Comparison of ENCODE assay signal across 3 cellular contexts in the genomic region with DNA sequence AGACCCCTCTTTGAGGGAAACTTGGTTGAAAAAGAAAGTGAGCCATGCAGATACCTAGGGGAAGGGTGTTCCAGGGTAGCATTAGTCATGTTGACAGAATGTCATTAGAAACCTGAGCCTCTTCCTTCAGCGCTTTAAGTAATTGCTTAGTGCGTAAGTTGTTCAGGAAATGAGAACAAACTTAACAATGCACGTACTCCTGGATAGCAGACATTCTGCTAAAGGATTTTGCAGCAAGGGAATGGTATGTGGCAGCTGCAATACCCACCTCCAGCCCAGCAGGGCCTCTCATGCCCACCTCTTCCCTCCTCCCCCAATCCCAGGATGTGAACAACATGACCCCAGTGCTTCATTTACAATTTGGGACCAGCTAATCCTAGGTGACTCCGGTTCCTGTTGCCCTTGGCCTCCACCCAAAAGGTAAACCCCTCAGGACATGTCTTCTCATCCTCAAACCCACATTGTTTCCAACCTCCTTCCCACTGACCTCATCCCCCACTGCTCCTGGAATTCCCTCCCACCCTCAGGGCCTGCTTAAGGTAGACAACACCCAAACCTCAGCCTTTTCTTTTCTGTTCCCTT.
A peak's percentile ranks its signal among the peaks of the same experiment; 100 is the strongest.
TF ChIP-seq lines count a peak whose summit lies in the region.

No MANE protein-coding gene starts in this region.

TF ChIP-seq in A549, 52 proteins besides CTCF, POLR2A, EP300 and RAD21 (continued from another document):
- TF ChIP-seq JUNB (IDR thresholded peaks at IDR 0.05) (peak; percentile 60), SMC3 (IDR thresholded peaks at IDR 0.05) (peak; percentile 13; the same call in 2 of the 3 replicates)
- TF ChIP-seq, protein P1, sequence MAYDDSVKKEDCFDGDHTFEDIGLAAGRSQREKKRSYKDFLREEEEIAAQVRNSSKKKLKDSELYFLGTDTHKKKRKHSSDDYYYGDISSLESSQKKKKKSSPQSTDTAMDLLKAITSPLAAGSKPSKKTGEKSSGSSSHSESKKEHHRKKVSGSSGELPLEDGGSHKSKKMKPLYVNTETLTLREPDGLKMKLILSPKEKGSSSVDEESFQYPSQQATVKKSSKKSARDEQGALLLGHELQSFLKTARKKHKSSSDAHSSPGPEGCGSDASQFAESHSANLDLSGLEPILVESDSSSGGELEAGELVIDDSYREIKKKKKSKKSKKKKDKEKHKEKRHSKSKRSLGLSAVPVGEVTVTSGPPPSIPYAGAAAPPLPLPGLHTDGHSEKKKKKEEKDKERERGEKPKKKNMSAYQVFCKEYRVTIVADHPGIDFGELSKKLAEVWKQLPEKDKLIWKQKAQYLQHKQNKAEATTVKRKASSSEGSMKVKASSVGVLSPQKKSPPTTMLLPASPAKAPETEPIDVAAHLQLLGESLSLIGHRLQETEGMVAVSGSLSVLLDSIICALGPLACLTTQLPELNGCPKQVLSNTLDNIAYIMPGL (CRISPR knock-in tag; IDR thresholded peaks at IDR 0.05; ENCODE audit: borderline replicate concordance), result no peak
TF ChIP-seq in A549: peak in this region for 12.

TF ChIP-seq in HEK293, 187 proteins besides CTCF, POLR2A, EP300 and RAD21 (continued from another document and continues in another):
- no peak for TF ChIP-seq ZNF221 (tag by site-specific recombination; IDR thresholded peaks at IDR 0.05; ENCODE audit: borderline replicate concordance)
- TF ChIP-seq, protein P2, sequence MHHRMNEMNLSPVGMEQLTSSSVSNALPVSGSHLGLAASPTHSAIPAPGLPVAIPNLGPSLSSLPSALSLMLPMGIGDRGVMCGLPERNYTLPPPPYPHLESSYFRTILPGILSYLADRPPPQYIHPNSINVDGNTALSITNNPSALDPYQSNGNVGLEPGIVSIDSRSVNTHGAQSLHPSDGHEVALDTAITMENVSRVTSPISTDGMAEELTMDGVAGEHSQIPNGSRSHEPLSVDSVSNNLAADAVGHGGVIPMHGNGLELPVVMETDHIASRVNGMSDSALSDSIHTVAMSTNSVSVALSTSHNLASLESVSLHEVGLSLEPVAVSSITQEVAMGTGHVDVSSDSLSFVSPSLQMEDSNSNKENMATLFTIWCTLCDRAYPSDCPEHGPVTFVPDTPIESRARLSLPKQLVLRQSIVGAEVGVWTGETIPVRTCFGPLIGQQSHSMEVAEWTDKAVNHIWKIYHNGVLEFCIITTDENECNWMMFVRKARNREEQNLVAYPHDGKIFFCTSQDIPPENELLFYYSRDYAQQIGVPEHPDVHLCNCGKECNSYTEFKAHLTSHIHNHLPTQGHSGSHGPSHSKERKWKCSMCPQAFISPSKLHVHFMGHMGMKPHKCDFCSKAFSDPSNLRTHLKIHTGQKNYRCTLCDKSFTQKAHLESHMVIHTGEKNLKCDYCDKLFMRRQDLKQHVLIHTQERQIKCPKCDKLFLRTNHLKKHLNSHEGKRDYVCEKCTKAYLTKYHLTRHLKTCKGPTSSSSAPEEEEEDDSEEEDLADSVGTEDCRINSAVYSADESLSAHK (tag by site-specific recombination; IDR thresholded peaks at IDR 0.05), result peak; percentile 38; the same call in 1 of the 2 replicates
- TF ChIP-seq KLF1 (tag by site-specific recombination; IDR thresholded peaks at IDR 0.05), result peak; percentile 78; the same call in 1 of the 2 replicates
- no peak for TF ChIP-seq ZNF792 (tag by site-specific recombination; IDR thresholded peaks at IDR 0.05)
- no peak for TF ChIP-seq ZNF548 (tag by site-specific recombination; IDR thresholded peaks at IDR 0.05)
- no peak for TF ChIP-seq ZNF623 (tag by site-specific recombination; IDR thresholded peaks at IDR 0.05)
- TF ChIP-seq ZNF768 (tag by site-specific recombination; IDR thresholded peaks at IDR 0.05), result no peak
- TF ChIP-seq, protein P3, sequence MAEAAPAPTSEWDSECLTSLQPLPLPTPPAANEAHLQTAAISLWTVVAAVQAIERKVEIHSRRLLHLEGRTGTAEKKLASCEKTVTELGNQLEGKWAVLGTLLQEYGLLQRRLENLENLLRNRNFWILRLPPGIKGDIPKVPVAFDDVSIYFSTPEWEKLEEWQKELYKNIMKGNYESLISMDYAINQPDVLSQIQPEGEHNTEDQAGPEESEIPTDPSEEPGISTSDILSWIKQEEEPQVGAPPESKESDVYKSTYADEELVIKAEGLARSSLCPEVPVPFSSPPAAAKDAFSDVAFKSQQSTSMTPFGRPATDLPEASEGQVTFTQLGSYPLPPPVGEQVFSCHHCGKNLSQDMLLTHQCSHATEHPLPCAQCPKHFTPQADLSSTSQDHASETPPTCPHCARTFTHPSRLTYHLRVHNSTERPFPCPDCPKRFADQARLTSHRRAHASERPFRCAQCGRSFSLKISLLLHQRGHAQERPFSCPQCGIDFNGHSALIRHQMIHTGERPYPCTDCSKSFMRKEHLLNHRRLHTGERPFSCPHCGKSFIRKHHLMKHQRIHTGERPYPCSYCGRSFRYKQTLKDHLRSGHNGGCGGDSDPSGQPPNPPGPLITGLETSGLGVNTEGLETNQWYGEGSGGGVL (tag by site-specific recombination; IDR thresholded peaks at IDR 0.05), result peak; percentile 79
- peak; percentile 83; the same call in 1 of the 2 replicates for TF ChIP-seq ZNF391 (tag by site-specific recombination; IDR thresholded peaks at IDR 0.05; ENCODE audit: borderline replicate concordance, low read depth)
- no peak for TF ChIP-seq RBAK (tag by site-specific recombination; IDR thresholded peaks at IDR 0.05)
- no peak for TF ChIP-seq ZFP3 (tag by site-specific recombination; IDR thresholded peaks at IDR 0.05; ENCODE audit: low read depth)
- TF ChIP-seq ZFP41 (tag by site-specific recombination; IDR thresholded peaks at IDR 0.05; ENCODE audit: borderline replicate concordance), result no peak
- no peak for TF ChIP-seq GLI4 (tag by site-specific recombination; IDR thresholded peaks at IDR 0.05)
- peak; percentile 89 for TF ChIP-seq WT1 (tag by site-specific recombination; IDR thresholded peaks at IDR 0.05)
- TF ChIP-seq, protein P4, sequence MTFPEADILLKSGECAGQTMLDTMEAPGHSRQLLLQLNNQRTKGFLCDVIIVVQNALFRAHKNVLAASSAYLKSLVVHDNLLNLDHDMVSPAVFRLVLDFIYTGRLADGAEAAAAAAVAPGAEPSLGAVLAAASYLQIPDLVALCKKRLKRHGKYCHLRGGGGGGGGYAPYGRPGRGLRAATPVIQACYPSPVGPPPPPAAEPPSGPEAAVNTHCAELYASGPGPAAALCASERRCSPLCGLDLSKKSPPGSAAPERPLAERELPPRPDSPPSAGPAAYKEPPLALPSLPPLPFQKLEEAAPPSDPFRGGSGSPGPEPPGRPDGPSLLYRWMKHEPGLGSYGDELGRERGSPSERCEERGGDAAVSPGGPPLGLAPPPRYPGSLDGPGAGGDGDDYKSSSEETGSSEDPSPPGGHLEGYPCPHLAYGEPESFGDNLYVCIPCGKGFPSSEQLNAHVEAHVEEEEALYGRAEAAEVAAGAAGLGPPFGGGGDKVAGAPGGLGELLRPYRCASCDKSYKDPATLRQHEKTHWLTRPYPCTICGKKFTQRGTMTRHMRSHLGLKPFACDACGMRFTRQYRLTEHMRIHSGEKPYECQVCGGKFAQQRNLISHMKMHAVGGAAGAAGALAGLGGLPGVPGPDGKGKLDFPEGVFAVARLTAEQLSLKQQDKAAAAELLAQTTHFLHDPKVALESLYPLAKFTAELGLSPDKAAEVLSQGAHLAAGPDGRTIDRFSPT (tag by site-specific recombination; IDR thresholded peaks at IDR 0.05), result peak; percentile 99
- TF ChIP-seq, protein P5, sequence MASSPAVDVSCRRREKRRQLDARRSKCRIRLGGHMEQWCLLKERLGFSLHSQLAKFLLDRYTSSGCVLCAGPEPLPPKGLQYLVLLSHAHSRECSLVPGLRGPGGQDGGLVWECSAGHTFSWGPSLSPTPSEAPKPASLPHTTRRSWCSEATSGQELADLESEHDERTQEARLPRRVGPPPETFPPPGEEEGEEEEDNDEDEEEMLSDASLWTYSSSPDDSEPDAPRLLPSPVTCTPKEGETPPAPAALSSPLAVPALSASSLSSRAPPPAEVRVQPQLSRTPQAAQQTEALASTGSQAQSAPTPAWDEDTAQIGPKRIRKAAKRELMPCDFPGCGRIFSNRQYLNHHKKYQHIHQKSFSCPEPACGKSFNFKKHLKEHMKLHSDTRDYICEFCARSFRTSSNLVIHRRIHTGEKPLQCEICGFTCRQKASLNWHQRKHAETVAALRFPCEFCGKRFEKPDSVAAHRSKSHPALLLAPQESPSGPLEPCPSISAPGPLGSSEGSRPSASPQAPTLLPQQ (tag by site-specific recombination; IDR thresholded peaks at IDR 0.05), result 0 out of 2 replicates have a peak, but pooled peaks have one; percentile 24

TF ChIP-seq in SK-N-SH, 30 proteins besides CTCF, POLR2A, EP300 and RAD21 (continued from another document):
- TF ChIP-seq NFIC (IDR thresholded peaks at IDR 0.05; ENCODE audit: borderline replicate concordance) (peak; percentile 47; the same call in 1 of the 2 replicates), RXRA (IDR thresholded peaks at IDR 0.05; ENCODE audit: borderline replicate concordance, low read depth) (peak; percentile 69; the same call in 1 of the 2 replicates), TAF1 (IDR thresholded peaks at IDR 0.05; ENCODE audit: borderline replicate concordance, low read depth, low read length) (no peak), MEF2A (IDR thresholded peaks at IDR 0.05; ENCODE audit: borderline replicate concordance, low read depth) (no peak), POLR2AphosphoS5 (IDR thresholded peaks at IDR 0.05; ENCODE audit: low read depth, low read length) (peak; percentile 19; the same call in 1 of the 2 replicates), SMC3 (IDR thresholded peaks at IDR 0.05; ENCODE audit: low read depth, low read length) (no peak), FOSL2 (IDR thresholded peaks at IDR 0.05; ENCODE audit: borderline replicate concordance, low read depth) (peak; percentile 74; the same call in 1 of the 2 replicates)
- TF ChIP-seq, protein P6, sequence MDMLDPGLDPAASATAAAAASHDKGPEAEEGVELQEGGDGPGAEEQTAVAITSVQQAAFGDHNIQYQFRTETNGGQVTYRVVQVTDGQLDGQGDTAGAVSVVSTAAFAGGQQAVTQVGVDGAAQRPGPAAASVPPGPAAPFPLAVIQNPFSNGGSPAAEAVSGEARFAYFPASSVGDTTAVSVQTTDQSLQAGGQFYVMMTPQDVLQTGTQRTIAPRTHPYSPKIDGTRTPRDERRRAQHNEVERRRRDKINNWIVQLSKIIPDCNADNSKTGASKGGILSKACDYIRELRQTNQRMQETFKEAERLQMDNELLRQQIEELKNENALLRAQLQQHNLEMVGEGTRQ (IDR thresholded peaks at IDR 0.05; ENCODE audit: borderline replicate concordance, low read depth, low read length), result no peak
- TF ChIP-seq, protein P7, sequence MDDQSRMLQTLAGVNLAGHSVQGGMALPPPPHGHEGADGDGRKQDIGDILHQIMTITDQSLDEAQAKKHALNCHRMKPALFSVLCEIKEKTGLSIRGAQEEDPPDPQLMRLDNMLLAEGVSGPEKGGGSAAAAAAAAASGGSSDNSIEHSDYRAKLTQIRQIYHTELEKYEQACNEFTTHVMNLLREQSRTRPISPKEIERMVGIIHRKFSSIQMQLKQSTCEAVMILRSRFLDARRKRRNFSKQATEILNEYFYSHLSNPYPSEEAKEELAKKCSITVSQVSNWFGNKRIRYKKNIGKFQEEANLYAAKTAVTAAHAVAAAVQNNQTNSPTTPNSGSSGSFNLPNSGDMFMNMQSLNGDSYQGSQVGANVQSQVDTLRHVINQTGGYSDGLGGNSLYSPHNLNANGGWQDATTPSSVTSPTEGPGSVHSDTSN (IDR thresholded peaks at IDR 0.05), result peak; percentile 87
- TF ChIP-seq, protein P8, sequence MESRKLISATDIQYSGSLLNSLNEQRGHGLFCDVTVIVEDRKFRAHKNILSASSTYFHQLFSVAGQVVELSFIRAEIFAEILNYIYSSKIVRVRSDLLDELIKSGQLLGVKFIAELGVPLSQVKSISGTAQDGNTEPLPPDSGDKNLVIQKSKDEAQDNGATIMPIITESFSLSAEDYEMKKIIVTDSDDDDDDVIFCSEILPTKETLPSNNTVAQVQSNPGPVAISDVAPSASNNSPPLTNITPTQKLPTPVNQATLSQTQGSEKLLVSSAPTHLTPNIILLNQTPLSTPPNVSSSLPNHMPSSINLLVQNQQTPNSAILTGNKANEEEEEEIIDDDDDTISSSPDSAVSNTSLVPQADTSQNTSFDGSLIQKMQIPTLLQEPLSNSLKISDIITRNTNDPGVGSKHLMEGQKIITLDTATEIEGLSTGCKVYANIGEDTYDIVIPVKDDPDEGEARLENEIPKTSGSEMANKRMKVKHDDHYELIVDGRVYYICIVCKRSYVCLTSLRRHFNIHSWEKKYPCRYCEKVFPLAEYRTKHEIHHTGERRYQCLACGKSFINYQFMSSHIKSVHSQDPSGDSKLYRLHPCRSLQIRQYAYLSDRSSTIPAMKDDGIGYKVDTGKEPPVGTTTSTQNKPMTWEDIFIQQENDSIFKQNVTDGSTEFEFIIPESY (IDR thresholded peaks at IDR 0.05; ENCODE audit: borderline replicate concordance, low read depth), result 0 out of 2 replicates have a peak, but pooled peaks have one; percentile 25
